26 cellular contexts compared by ENCODE assay signal in the genomic region with DNA sequence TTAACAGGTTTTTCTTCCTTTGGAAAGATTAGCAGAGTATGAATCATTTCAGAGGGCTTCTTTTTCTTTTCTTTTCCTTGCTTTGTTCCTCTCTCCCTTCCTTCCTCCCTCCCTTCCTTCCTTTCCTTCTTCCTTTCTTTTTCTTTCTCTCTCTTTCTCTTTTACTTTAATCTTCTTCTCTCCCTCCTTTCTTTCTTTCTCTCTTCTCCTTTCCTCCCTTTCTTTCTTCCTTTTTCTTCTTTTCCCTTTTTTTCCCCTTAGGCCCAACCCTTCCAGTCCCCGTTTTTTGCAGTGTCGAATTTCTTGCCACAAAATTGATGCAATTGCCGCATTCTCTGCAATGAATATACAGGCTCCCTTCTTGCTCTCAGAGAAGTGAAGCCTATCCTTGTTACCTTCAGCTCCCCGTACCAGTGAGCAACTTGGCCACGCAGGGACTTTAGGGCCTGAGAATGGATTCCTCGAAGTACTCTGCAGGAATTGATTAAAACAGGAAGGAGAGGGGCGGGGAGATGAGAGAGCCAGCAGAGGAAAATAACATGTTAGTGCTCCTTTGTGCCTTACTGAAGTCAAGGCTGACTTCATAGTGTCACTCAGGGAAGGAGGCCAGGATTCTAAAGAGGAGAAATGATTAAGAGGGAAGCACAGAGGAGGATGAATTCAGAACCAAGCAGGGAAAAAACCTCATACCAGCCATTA.
DNase-seq lines count a peak whose midpoint lies in the region; ATAC-seq and TF ChIP-seq lines count a peak whose summit lies in the region.
"Had no signal": no experiment of that assay in that cellular context is flagged by ENCODE, and none has a peak within 500 bp of the region (broad histone marks: within the 10 kb centered on the region; RNA-seq: fewer than 3 reads in every experiment).

No MANE protein-coding gene starts in this region.

- H2AFZ ChIP-seq in GM23248 (peak overlapping the region; percentile 46), neuron (ENCODE audit: low read depth, low read length) (peak overlapping the region; percentile 65)

- H3K4me1 Mint-ChIP-seq in WTC11, result peaks cover 53% of the 10 kb centered on the region
- H3K4me1 Mint-ChIP-seq: activated CD4-positive, alpha-beta T cell treated with anti-CD3 and anti-CD28 coated beads, Interleukin-2, amount 10 ng/mL, durations not matched to agents 7 days and 5 days had no signal

- no peak overlapping the region for H3K9ac ChIP-seq in GM23248
- H3K9ac ChIP-seq: SK-N-SH had no signal

- H3K36me3 ChIP-seq in GM23248 (ENCODE audit: low read depth) (no peaks in the 10 kb centered on the region), neuron (ENCODE audit: insufficient read depth, low read length) (no peaks in the 10 kb centered on the region)
- H3K36me3 ChIP-seq: adrenal gland, brain microvascular endothelial cell, heart right ventricle, MG63 had no signal

- H3K4me2 ChIP-seq in GM23248 (ENCODE audit: unreplicated experiment), result no peak overlapping the region
- H3K4me2 ChIP-seq: A549, SK-N-SH had no signal

- H3F3A ChIP-seq in GM23248 (ENCODE audit: insufficient read depth), result 0 out of 2 replicates have a peak, but pooled peaks cover 6% of the 10 kb centered on the region

- H4K20me1 ChIP-seq in GM23248 (ENCODE audit: insufficient read depth), result no peaks in the 10 kb centered on the region

- peaks cover 2% of the 10 kb centered on the region; the same call in 1 of the 2 replicates for H3K4me1 ChIP-seq in GM23248 (ENCODE audit: insufficient read depth)
- no peaks in the 10 kb centered on the region for H3K4me1 ChIP-seq in neuron (ENCODE audit: insufficient read depth, low read length)
- H3K4me1 ChIP-seq: foreskin keratinocyte had no signal

- H3K27me3 ChIP-seq in GM23248 (replicated peaks; ENCODE audit: insufficient read depth) (no peaks in the 10 kb centered on the region), neuron (ENCODE audit: insufficient read depth, low read length) (no peaks in the 10 kb centered on the region)
- H3K27me3 ChIP-seq: adrenal gland, brain microvascular endothelial cell, foreskin keratinocyte, heart right ventricle, MG63 had no signal

- H3K36me3 Mint-ChIP-seq in WTC11, result peaks cover 16% of the 10 kb centered on the region
- H3K36me3 Mint-ChIP-seq: type B pancreatic cell had no signal

- H3K27me3 Mint-ChIP-seq in WTC11 (ENCODE audit: low read depth), result no peaks in the 10 kb centered on the region
- H3K27me3 Mint-ChIP-seq: type B pancreatic cell had no signal

- no peaks in the 10 kb centered on the region for H3K79me2 ChIP-seq in GM23248 (ENCODE audit: insufficient read depth)

- DNase-seq in GM23248, result peak; percentile 20
- peak; percentile 12 for DNase-seq in WTC11 (ENCODE audit: low spot score)
- peak; percentile 40 for DNase-seq in globus pallidus (ENCODE audit: low spot score)
- DNase-seq in GM13977 (ENCODE audit: low spot score), result no peak
- no peak for DNase-seq in activated T-cell treated with anti-CD3 and anti-CD28 coated beads for 4 hours
- DNase-seq in SKM-1 (lab: John Stamatoyannopoulos, UW; ENCODE audit: unreplicated experiment), result no peak
- DNase-seq: activated CD4-positive, alpha-beta T cell treated with anti-CD3 and anti-CD28 coated beads, Interleukin-2, amount 10 ng/mL, durations not matched to agents 7 days and 5 days; activated naive CD4-positive, alpha-beta T cell treated with Interleukin-2 at 50 U/mL for 16 hours; activated T-cell treated with anti-CD3 and anti-CD28 coated beads, Interleukin-2, amount 50 U/mL, for 48 hours; brain microvascular endothelial cell; foreskin keratinocyte; heart right ventricle; KBM-7; MG63; NCI-H1417; NCI-H2081 treated with DMSO at 0.1 percent for 48 hours; SK-N-SH; small intestine; stimulated activated CD4-positive, alpha-beta T cell treated with anti-CD3 and anti-CD28 coated beads, Interleukin-2, amount 100 ng/mL, for 24 hours; T-helper 2 cell had no signal

- in situ Hi-C loops in GM23248 (cut with MboI), result no loop called here
- in situ Hi-C loops in GM13977 (cut with MboI; ENCODE audit: low pct_unique_long_range_greater_than_20kb, low sequenced_read_pairs, unreplicated experiment), result no loop called here

- H3K9me3 ChIP-seq in GM23248 (ENCODE audit: low read depth), result no peaks in the 10 kb centered on the region
- H3K9me3 ChIP-seq in neuron (ENCODE audit: low read length), result no peaks in the 10 kb centered on the region
- H3K9me3 ChIP-seq: adrenal gland, SK-N-SH had no signal

- 20 to 24% methylated on average over 7 of the region's 7 CpGs for WGBS in GM23248 (ENCODE audit: low coverage in 1 of 2, low lambda C conversion rate in 2 of 2, missing lambda C conversion rate in 2 of 2), 2 experiments

- peak overlapping the region; percentile 51 for H3K27ac Mint-ChIP-seq in WTC11
- H3K27ac Mint-ChIP-seq: activated CD4-positive, alpha-beta T cell treated with anti-CD3 and anti-CD28 coated beads, Interleukin-2, amount 10 ng/mL, durations not matched to agents 7 days and 5 days; type B pancreatic cell had no signal

- no peaks in the 10 kb centered on the region for H3K9me2 ChIP-seq in GM23248 (ENCODE audit: insufficient read depth)
- H3K9me2 ChIP-seq: SK-N-SH had no signal

- CTCF ChIA-PET in WTC11 (lab: Charles Lee), result no interaction called here

- no peak overlapping the region for H3K27ac ChIP-seq in GM23248
- H3K27ac ChIP-seq: A549, adrenal gland, brain microvascular endothelial cell, foreskin keratinocyte, heart right ventricle, VCaP had no signal

- POLR2A ChIA-PET in WTC11 (lab: Charles Lee), result no interaction called here

- TF ChIP-seq CTCF in WTC11 (IDR thresholded peaks at IDR 0.05), result no peak
- no peak for TF ChIP-seq CTCF in GM13977 (IDR thresholded peaks at IDR 0.05; ENCODE audit: extremely low read depth, insufficient read depth, missing control alignments)

- H3K9me3 Mint-ChIP-seq in WTC11, result peaks cover 31% of the 10 kb centered on the region
- H3K9me3 Mint-ChIP-seq: activated CD4-positive, alpha-beta T cell treated with anti-CD3 and anti-CD28 coated beads, Interleukin-2, amount 10 ng/mL, durations not matched to agents 7 days and 5 days had no signal

- H3K4me3 ChIP-seq in GM23248 (no peak overlapping the region), neuron (ENCODE audit: low read length) (no peak overlapping the region)
- H3K4me3 ChIP-seq: A549, adrenal gland, heart right ventricle, MG63 had no signal

- ATAC-seq in WTC11 (peak; percentile 56), HG03108 (IDR thresholded peaks at IDR 0.05; ENCODE audit: unreplicated experiment) (no peak)
- ATAC-seq: A549, foreskin keratinocyte, heart right ventricle had no signal

- no peak overlapping the region for H3K4me3 Mint-ChIP-seq in WTC11
- H3K4me3 Mint-ChIP-seq: activated CD4-positive, alpha-beta T cell treated with anti-CD3 and anti-CD28 coated beads, Interleukin-2, amount 10 ng/mL, durations not matched to agents 7 days and 5 days; type B pancreatic cell had no signal

TF ChIP-seq in WTC11, 78 proteins besides CTCF, POLR2A, EP300 and RAD21:
- TF ChIP-seq ZNF512 (CRISPR knock-in tag; IDR thresholded peaks at IDR 0.05; ENCODE audit: borderline replicate concordance) (peak; percentile 94; the same call in 1 of the 2 replicates), EMX1 (CRISPR knock-in tag; IDR thresholded peaks at IDR 0.05) (no peak)

Comparison
In these comparisons a context has a peak if more than half of its experiments do, and no peak if none do; other contexts are left out.
1. DNase-seq: peak in GM23248 (single experiment), WTC11 (single experiment) and globus pallidus (single experiment); none in GM13977 (single experiment), activated T-cell treated with anti-CD3 and anti-CD28 coated beads for 4 hours (single experiment) and SKM-1 (single experiment).